ENCODE assay signal across 12 cellular contexts in genomic region chr18:7755753-7756475, GRCh38.
A peak's percentile ranks its signal among the peaks of the same experiment; 100 is the strongest.
DNase-seq lines count a peak whose midpoint lies in the region; ATAC-seq and TF ChIP-seq lines count a peak whose summit lies in the region.
"Had no signal": no experiment of that assay in that cellular context is flagged by ENCODE, and none has a peak within 500 bp of the region (broad histone marks: within the 10 kb centered on the region; RNA-seq: fewer than 3 reads in every experiment).

No MANE protein-coding gene starts in this region.

- H3K4me1 ChIP-seq in heart left ventricle, result peaks cover 0 to 91% (median 41%) of the 10 kb centered on the region in 12 donors
- peaks cover 7% of the 10 kb centered on the region for H3K4me1 ChIP-seq in prostate gland (replicated peaks)

- H3K4me3 ChIP-seq in astrocyte of the spinal cord (ENCODE audit: low read depth, low read length), result no peak overlapping the region
- no peak overlapping the region for H3K4me3 ChIP-seq in heart left ventricle
- H3K4me3 ChIP-seq in prostate gland, result no peak overlapping the region
- no peak overlapping the region for H3K4me3 ChIP-seq in WERI-Rb-1 (ENCODE audit: low read depth, low read length)

- H3K27me3 ChIP-seq in heart left ventricle, result no peaks in the 10 kb centered on the region
- H3K27me3 ChIP-seq in prostate gland (replicated peaks; ENCODE audit: insufficient read depth), result no peaks in the 10 kb centered on the region
- no peaks in the 10 kb centered on the region for H3K27me3 ChIP-seq in WERI-Rb-1 (ENCODE audit: insufficient read depth, low read depth, severe bottlenecking)

- intact Hi-C loops in heart left ventricle (cut with DNase I), result loop anchor here in 8 of 10 donors (2.0 to 10.0 kb wide), 9 partner anchors 151 to 484 kb away; partner anchors contain the start of gene PTPRM (in 3 of the 8)
- intact Hi-C loops in prostate gland (cut with DNase I), result loop anchor here (2.0 to 10.0 kb wide), 2 partner anchors 189 to 481 kb away; partner anchors contain the start of gene PTPRM

- H3K9me3 ChIP-seq in heart left ventricle (no peaks in the 10 kb centered on the region), prostate gland (no peaks in the 10 kb centered on the region), WERI-Rb-1 (ENCODE audit: severe bottlenecking) (no peaks in the 10 kb centered on the region)

- 79 to 86% (median 81%) methylated on average over 4 of the region's 4 CpGs for WGBS in heart left ventricle, 4 donors
- WGBS in prostate gland, result 74% methylated on average over 4 of the region's 4 CpGs

- H3K36me3 ChIP-seq in heart left ventricle, result no peaks in the 10 kb centered on the region
- no peaks in the 10 kb centered on the region for H3K36me3 ChIP-seq in prostate gland
- H3K36me3 ChIP-seq in WERI-Rb-1, result no peaks in the 10 kb centered on the region

- DNase-seq in EH (ENCODE audit: low read depth), result peak; percentile 24
- DNase-seq in astrocyte of the spinal cord (ENCODE audit: low read depth, low spot score), result no peak
- DNase-seq in heart left ventricle, result no peak
- no peak for DNase-seq in prostate gland (ENCODE audit: low spot score)
- DNase-seq in SKM-1 treated with dmso at 0.1 percent for 144 hours (lab: John Stamatoyannopoulos, UW; ENCODE audit: unreplicated experiment), result no peak
- DNase-seq in T1000 (lab: John Stamatoyannopoulos, UW), result no peak
- no peak for DNase-seq in activated naive CD4-positive, alpha-beta T cell treated with anti-CD3 and anti-CD28 coated beads, Interleukin-2, amount 50 U/mL, for 16 hours
- DNase-seq in WERI-Rb-1, result no peak
- DNase-seq: amygdala; CD8-positive, alpha-beta T cell; NCI-H446; nucleus accumbens had no signal

- no peak for TF ChIP-seq POLR2A in heart left ventricle (IDR thresholded peaks at IDR 0.05)
- no peak for TF ChIP-seq POLR2A in prostate gland (IDR thresholded peaks at IDR 0.05)

- peak; percentile 30 for TF ChIP-seq CTCF in astrocyte of the spinal cord (IDR thresholded peaks at IDR 0.05; ENCODE audit: low read depth, low read length)
- TF ChIP-seq CTCF in heart left ventricle (IDR thresholded peaks at IDR 0.05), result peak in 11 of 12 donors; percentile 14 to 58 (median 37)
- peak in 3 of 4 experiments; percentile 8 to 53 (median 46) for TF ChIP-seq CTCF in prostate gland (IDR thresholded peaks at IDR 0.05)
- no peak for TF ChIP-seq CTCF in WERI-Rb-1 (IDR thresholded peaks at IDR 0.05; ENCODE audit: low read depth, low read length)

- ATAC-seq in heart left ventricle, result peak; percentile 41 to 52 (median 48)
- ATAC-seq: CD8-positive, alpha-beta T cell had no signal

- H3K27ac ChIP-seq in heart left ventricle, result peak overlapping the region in 3 of 12 donors; percentile 32 to 58 (median 42)
- H3K27ac ChIP-seq in prostate gland, result peak overlapping the region in 1 of 2 donors; percentile 49
- no peak overlapping the region for H3K27ac ChIP-seq in WERI-Rb-1

- in situ Hi-C loops in astrocyte of the spinal cord (cut with HindIII; ENCODE audit: low sequenced_read_pairs), result no loop called here
